In the genomic region with DNA sequence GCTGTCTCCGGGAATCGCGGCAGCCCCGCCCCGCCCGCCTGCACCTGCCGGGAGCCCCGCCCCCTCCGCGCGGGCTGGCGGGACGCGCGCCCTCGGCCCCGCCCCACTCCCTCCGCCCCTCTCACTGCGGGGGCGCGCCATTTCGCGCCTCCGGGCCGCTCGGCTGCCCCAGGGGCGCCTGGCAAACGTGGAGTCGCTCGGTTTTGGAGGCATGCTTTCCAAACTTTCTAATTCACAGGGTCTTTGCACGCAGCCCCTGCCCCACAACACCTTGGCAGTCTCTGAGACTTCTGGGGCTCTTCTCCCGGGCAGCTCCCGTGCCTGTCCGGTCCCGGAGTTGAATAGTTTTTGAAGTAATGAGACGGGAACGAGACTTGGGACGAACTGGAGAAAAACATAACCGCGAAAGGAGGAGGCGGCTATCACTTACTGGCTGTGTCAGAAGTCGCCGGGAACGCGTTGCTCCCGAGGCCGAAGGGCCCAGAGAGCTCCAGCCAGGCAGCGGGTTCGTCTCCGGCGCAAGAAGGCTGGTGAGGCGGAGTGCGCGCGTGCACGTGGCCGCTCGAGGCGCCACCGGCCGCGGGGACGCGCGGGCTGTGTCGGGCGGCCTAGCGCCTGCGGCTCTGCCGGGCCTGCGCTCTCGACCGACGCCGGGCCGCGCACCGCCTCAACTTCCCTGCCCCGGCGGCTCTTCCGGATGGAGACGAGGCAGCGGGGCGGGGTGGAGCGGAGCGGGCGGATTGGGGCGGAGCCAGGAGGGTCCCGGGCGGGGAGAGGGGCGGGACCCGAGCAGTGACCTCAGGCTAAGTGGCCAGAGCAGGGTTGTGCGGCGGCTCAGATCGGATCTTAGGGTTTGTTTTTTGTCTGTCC, we compare ENCODE assay signal across 1 cellular context.
TF ChIP-seq lines count a peak whose summit lies in the region.

TSS of gene MCM9 (minus strand) at position 699 of the 870 bp plus-strand sequence. CDS start 3,436 bp downstream, outside the sequence.

TF ChIP-seq in HEK293, 187 proteins besides CTCF, POLR2A, EP300 and RAD21 (continued from another document and continues in another):
- TF ChIP-seq, protein P1, sequence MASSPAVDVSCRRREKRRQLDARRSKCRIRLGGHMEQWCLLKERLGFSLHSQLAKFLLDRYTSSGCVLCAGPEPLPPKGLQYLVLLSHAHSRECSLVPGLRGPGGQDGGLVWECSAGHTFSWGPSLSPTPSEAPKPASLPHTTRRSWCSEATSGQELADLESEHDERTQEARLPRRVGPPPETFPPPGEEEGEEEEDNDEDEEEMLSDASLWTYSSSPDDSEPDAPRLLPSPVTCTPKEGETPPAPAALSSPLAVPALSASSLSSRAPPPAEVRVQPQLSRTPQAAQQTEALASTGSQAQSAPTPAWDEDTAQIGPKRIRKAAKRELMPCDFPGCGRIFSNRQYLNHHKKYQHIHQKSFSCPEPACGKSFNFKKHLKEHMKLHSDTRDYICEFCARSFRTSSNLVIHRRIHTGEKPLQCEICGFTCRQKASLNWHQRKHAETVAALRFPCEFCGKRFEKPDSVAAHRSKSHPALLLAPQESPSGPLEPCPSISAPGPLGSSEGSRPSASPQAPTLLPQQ (tag by site-specific recombination; IDR thresholded peaks at IDR 0.05): 0 out of 2 replicates have a peak, but pooled peaks have one; percentile 24
- no peak for TF ChIP-seq HOXA7 (CRISPR knock-in tag; IDR thresholded peaks at IDR 0.05; ENCODE audit: borderline replicate concordance)
- no peak for TF ChIP-seq TRIM28 (IDR thresholded peaks at IDR 0.05; ENCODE audit: borderline replicate concordance, low read length)
- TF ChIP-seq, protein P2, sequence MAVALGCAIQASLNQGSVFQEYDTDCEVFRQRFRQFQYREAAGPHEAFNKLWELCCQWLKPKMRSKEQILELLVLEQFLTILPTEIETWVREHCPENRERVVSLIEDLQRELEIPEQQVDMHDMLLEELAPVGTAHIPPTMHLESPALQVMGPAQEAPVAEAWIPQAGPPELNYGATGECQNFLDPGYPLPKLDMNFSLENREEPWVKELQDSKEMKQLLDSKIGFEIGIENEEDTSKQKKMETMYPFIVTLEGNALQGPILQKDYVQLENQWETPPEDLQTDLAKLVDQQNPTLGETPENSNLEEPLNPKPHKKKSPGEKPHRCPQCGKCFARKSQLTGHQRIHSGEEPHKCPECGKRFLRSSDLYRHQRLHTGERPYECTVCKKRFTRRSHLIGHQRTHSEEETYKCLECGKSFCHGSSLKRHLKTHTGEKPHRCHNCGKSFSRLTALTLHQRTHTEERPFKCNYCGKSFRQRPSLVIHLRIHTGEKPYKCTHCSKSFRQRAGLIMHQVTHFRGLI (tag by site-specific recombination; IDR thresholded peaks at IDR 0.05): no peak
- no peak for TF ChIP-seq ZIC2 (tag by site-specific recombination; IDR thresholded peaks at IDR 0.05)
- TF ChIP-seq ZBTB21 (tag by site-specific recombination; IDR thresholded peaks at IDR 0.05): no peak
- TF ChIP-seq ZNF157 (tag by site-specific recombination; IDR thresholded peaks at IDR 0.05): no peak
- peak; percentile 78 for TF ChIP-seq ZEB2 (tag by site-specific recombination; IDR thresholded peaks at IDR 0.05)
- TF ChIP-seq, protein P3, sequence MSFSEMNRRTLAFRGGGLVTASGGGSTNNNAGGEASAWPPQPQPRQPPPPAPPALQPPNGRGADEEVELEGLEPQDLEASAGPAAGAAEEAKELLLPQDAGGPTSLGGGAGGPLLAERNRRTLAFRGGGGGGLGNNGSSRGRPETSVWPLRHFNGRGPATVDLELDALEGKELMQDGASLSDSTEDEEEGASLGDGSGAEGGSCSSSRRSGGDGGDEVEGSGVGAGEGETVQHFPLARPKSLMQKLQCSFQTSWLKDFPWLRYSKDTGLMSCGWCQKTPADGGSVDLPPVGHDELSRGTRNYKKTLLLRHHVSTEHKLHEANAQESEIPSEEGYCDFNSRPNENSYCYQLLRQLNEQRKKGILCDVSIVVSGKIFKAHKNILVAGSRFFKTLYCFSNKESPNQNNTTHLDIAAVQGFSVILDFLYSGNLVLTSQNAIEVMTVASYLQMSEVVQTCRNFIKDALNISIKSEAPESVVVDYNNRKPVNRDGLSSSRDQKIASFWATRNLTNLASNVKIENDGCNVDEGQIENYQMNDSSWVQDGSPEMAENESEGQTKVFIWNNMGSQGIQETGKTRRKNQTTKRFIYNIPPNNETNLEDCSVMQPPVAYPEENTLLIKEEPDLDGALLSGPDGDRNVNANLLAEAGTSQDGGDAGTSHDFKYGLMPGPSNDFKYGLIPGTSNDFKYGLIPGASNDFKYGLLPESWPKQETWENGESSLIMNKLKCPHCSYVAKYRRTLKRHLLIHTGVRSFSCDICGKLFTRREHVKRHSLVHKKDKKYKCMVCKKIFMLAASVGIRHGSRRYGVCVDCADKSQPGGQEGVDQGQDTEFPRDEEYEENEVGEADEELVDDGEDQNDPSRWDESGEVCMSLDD (tag by site-specific recombination; IDR thresholded peaks at IDR 0.05): peak; percentile 61
- TF ChIP-seq ZNF350 (tag by site-specific recombination; IDR thresholded peaks at IDR 0.05): no peak
- no peak for TF ChIP-seq ZNF266 (tag by site-specific recombination; IDR thresholded peaks at IDR 0.05; ENCODE audit: low read depth)
- no peak for TF ChIP-seq ZNF830 (tag by site-specific recombination; IDR thresholded peaks at IDR 0.05; ENCODE audit: low read depth)
- TF ChIP-seq ZSCAN23 (tag by site-specific recombination; IDR thresholded peaks at IDR 0.05): no peak
- no peak for TF ChIP-seq ZBTB48 (tag by site-specific recombination; IDR thresholded peaks at IDR 0.05)
- no peak for TF ChIP-seq ZNF155 (tag by site-specific recombination; IDR thresholded peaks at IDR 0.05)
- TF ChIP-seq ZBTB17 (tag by site-specific recombination; IDR thresholded peaks at IDR 0.05): 0 out of 2 replicates have a peak, but pooled peaks have one; percentile 16
- no peak for TF ChIP-seq ZNF664 (tag by site-specific recombination; IDR thresholded peaks at IDR 0.05)
- no peak for TF ChIP-seq ZNF654 (tag by site-specific recombination; IDR thresholded peaks at IDR 0.05; ENCODE audit: low read depth)
- TF ChIP-seq KLF10 (tag by site-specific recombination; IDR thresholded peaks at IDR 0.05): 0 out of 2 replicates have a peak, but pooled peaks have one; percentile 63
- no peak for TF ChIP-seq ZNF211 (tag by site-specific recombination; IDR thresholded peaks at IDR 0.05; ENCODE audit: low read depth)
- no peak for TF ChIP-seq ZFP3 (tag by site-specific recombination; IDR thresholded peaks at IDR 0.05; ENCODE audit: low read depth)
- TF ChIP-seq, protein P4, sequence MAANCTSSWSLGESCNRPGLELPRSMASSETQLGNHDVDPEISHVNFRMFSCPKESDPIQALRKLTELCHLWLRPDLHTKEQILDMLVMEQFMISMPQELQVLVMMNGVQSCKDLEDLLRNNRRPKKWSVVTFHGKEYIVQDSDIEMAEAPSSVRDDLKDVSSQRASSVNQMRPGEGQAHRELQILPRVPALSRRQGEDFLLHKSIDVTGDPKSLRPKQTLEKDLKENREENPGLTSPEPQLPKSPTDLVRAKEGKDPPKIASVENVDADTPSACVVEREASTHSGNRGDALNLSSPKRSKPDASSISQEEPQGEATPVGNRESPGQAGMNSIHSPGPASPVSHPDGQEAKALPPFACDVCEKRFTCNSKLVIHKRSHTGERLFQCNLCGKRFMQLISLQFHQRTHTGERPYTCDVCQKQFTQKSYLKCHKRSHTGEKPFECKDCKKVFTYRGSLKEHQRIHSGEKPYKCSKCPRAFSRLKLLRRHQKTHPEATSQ (tag by site-specific recombination; IDR thresholded peaks at IDR 0.05): 0 out of 2 replicates have a peak, but pooled peaks have one; percentile 37
- 0 out of 2 replicates have a peak, but pooled peaks have one; percentile 22 for TF ChIP-seq ZNF610 (tag by site-specific recombination; IDR thresholded peaks at IDR 0.05; ENCODE audit: borderline replicate concordance)
- peak; percentile 33; the same call in 1 of the 2 replicates for TF ChIP-seq PATZ1 (tag by site-specific recombination; IDR thresholded peaks at IDR 0.05)
- no peak for TF ChIP-seq ZNF571 (tag by site-specific recombination; IDR thresholded peaks at IDR 0.05)
- TF ChIP-seq REST (tag by site-specific recombination; IDR thresholded peaks at IDR 0.05): 0 out of 2 replicates have a peak, but pooled peaks have one; percentile 40
- peak; percentile 61; the same call in 1 of the 2 replicates for TF ChIP-seq ZNF600 (tag by site-specific recombination; IDR thresholded peaks at IDR 0.05)
- no peak for TF ChIP-seq ZNF10 (tag by site-specific recombination; IDR thresholded peaks at IDR 0.05)
- TF ChIP-seq SP2 (tag by site-specific recombination; IDR thresholded peaks at IDR 0.05): peak; percentile 92
- TF ChIP-seq ZNF518A (tag by site-specific recombination; conservative IDR thresholded peaks at IDR 0.05; ENCODE audit: low read depth): no peak; the same call in 1 of the 2 replicates
- TF ChIP-seq ZNF776 (tag by site-specific recombination; IDR thresholded peaks at IDR 0.05; ENCODE audit: borderline replicate concordance): no peak
- no peak for TF ChIP-seq ZNF184 (tag by site-specific recombination; IDR thresholded peaks at IDR 0.05)
- TF ChIP-seq ZNF311 (tag by site-specific recombination; IDR thresholded peaks at IDR 0.05; ENCODE audit: borderline replicate concordance): no peak
- no peak for TF ChIP-seq ZNF645 (tag by site-specific recombination; IDR thresholded peaks at IDR 0.05)
- TF ChIP-seq FEZF1 (tag by site-specific recombination; IDR thresholded peaks at IDR 0.05): no peak
- TF ChIP-seq OSR2 (tag by site-specific recombination; IDR thresholded peaks at IDR 0.05): no peak
